13 cellular contexts compared by ENCODE assay signal in genomic region chr15:58329781-58330467, GRCh38.
DNase-seq lines count a peak whose midpoint lies in the region; ATAC-seq and TF ChIP-seq lines count a peak whose summit lies in the region.
"Had no signal": no experiment of that assay in that cellular context is flagged by ENCODE, and none has a peak within 500 bp of the region (broad histone marks: within the 10 kb centered on the region; RNA-seq: fewer than 3 reads in every experiment).

No MANE protein-coding gene starts in this region.

- peak overlapping the region; percentile 20; the same call in 1 of the 2 replicates for H2AFZ ChIP-seq in OCI-LY7 (ENCODE audit: low read length)
- peak overlapping the region; percentile 12 for H2AFZ ChIP-seq in osteoblast (ENCODE audit: low read length)

- H3K79me2 ChIP-seq in OCI-LY7 (ENCODE audit: insufficient read depth, low read depth, low read length): no peaks in the 10 kb centered on the region
- no peaks in the 10 kb centered on the region for H3K79me2 ChIP-seq in osteoblast (ENCODE audit: insufficient read depth, low read length)

- no peaks in the 10 kb centered on the region for H3K9me2 ChIP-seq in OCI-LY7 (ENCODE audit: insufficient read depth, low read length)

- H3K27ac Mint-ChIP-seq in CD14-positive monocyte: peak overlapping the region; percentile 99 to 100 (median 100)
- H3K27ac Mint-ChIP-seq: activated naive CD8-positive, alpha-beta T cell treated with anti-CD3 and anti-CD28 coated beads, Interleukin-2, amount 10 ng/mL, durations not matched to agents 7 days and 5 days; stimulated activated memory B cell treated with anti-CD40 and anti-IgM and Interleukin-4, amounts not matched to agents 10 μg/mL and 1 μg/mL and 100 μg/mL, for 72 hours had no signal

- POLR2A ChIA-PET in OCI-LY7 (lab: Charles Lee): no interaction called here

- H3K27me3 Mint-ChIP-seq in CD14-positive monocyte (ENCODE audit: low read depth in 3 of 3): peaks cover 0 to 7% (median 0%) of the 10 kb centered on the region in 3 donors

- peaks cover 61% of the 10 kb centered on the region for H3K4me1 Mint-ChIP-seq in CD14-positive monocyte

- peak overlapping the region; percentile 26 to 32 for H3K4me3 Mint-ChIP-seq in CD14-positive monocyte
- H3K4me3 Mint-ChIP-seq: activated naive CD8-positive, alpha-beta T cell treated with anti-CD3 and anti-CD28 coated beads, Interleukin-2, amount 10 ng/mL, durations not matched to agents 7 days and 5 days; stimulated activated memory B cell treated with anti-CD40 and anti-IgM and Interleukin-4, amounts not matched to agents 10 μg/mL and 1 μg/mL and 100 μg/mL, for 72 hours had no signal

- CTCF ChIA-PET in OCI-LY7 (lab: Charles Lee; ENCODE audit: unreplicated experiment): interaction anchor here (0.6 kb wide), 2 partner anchors 26 to 1602 kb away, joined by 3 read pairs; no protein-coding TSS in a partner anchor

- ATAC-seq in GM19463 (IDR thresholded peaks at IDR 0.05; ENCODE audit: unreplicated experiment): no peak
- ATAC-seq: stimulated activated memory B cell treated with anti-CD40 and anti-IgM and Interleukin-4, amounts not matched to agents 10 μg/mL and 1 μg/mL and 100 μg/mL, for 72 hours had no signal

- H3K9me3 ChIP-seq in OCI-LY7 (ENCODE audit: low read length) (peaks cover 7% of the 10 kb centered on the region), osteoblast (ENCODE audit: low read depth, low read length) (no peaks in the 10 kb centered on the region)

- H3K36me3 ChIP-seq in OCI-LY7 (ENCODE audit: insufficient read depth, low read length) (no peaks in the 10 kb centered on the region), osteoblast (ENCODE audit: insufficient read depth, low read length) (no peaks in the 10 kb centered on the region)
- H3K36me3 ChIP-seq: WERI-Rb-1 had no signal

- H3K4me3 ChIP-seq in OCI-LY7 (ENCODE audit: low read depth, low read length, poor library complexity, severe bottlenecking) (no peak overlapping the region), fibroblast of villous mesenchyme (ENCODE audit: low read depth, low read length) (no peak overlapping the region), osteoblast (ENCODE audit: insufficient read depth, low read length) (no peak overlapping the region)

- no peak overlapping the region for H3K4me2 ChIP-seq in OCI-LY7 (ENCODE audit: low read length)
- no peak overlapping the region for H3K4me2 ChIP-seq in osteoblast (ENCODE audit: insufficient read depth, low read length)

- H3K27ac ChIP-seq in OCI-LY7 (ENCODE audit: low read depth, low read length, poor library complexity, severe bottlenecking) (no peak overlapping the region), osteoblast (ENCODE audit: low read depth, low read length) (no peak overlapping the region)
- H3K27ac ChIP-seq: WERI-Rb-1 had no signal

- DNase-seq in CD14-positive monocyte (ENCODE audit: low spot score) (peak; percentile 72), OCI-LY7 (ENCODE audit: low spot score) (no peak), fibroblast of villous mesenchyme (ENCODE audit: low read depth) (peak; percentile 71), osteoblast (ENCODE audit: insufficient read length, low spot score, missing footprints) (no peak), activated T-cell treated with anti-CD3 and anti-CD28 coated beads for 4 hours (no peak), NCI-H226 (no peak)
- no peak for DNase-seq in stimulated activated CD4-positive, alpha-beta T cell treated with anti-CD3 and anti-CD28 coated beads, Interleukin-2, amount 100 ng/mL, for 24 hours
- DNase-seq: activated naive CD8-positive, alpha-beta T cell treated with anti-CD3 and anti-CD28 coated beads, Interleukin-2, amount 10 ng/mL, durations not matched to agents 7 days and 5 days; NCI-H82; retina; WERI-Rb-1 had no signal

- peaks cover 2 to 4% of the 10 kb centered on the region in 2 donors for H3K36me3 Mint-ChIP-seq in CD14-positive monocyte
- H3K36me3 Mint-ChIP-seq: stimulated activated memory B cell treated with anti-CD40 and anti-IgM and Interleukin-4, amounts not matched to agents 10 μg/mL and 1 μg/mL and 100 μg/mL, for 72 hours had no signal

- no TSS peak for BruUV-seq in OCI-LY7 (replicated peaks; lab: Mats Ljungman, UMichigan)

- TF ChIP-seq CTCF in CD14-positive monocyte (IDR thresholded peaks at IDR 0.05): no peak
- TF ChIP-seq CTCF in OCI-LY7 (conservative IDR thresholded peaks at IDR 0.05; ENCODE audit: low read length): no peak
- TF ChIP-seq CTCF in fibroblast of villous mesenchyme (IDR thresholded peaks at IDR 0.05; ENCODE audit: insufficient read depth, low read depth, low read length): no peak
- no peak for TF ChIP-seq CTCF in osteoblast (IDR thresholded peaks at IDR 0.05; ENCODE audit: extremely low read depth, low read depth, low read length)

- H3K4me1 ChIP-seq in OCI-LY7 (ENCODE audit: insufficient read depth, low read length, poor library complexity, severe bottlenecking) (peaks cover 23% of the 10 kb centered on the region), osteoblast (ENCODE audit: insufficient read depth, low read length) (peaks cover 27% of the 10 kb centered on the region)

- no peaks in the 10 kb centered on the region for H4K20me1 ChIP-seq in OCI-LY7 (ENCODE audit: insufficient read depth, low read length)
- no peaks in the 10 kb centered on the region for H4K20me1 ChIP-seq in osteoblast (ENCODE audit: insufficient read depth, low read length)

- H3K27me3 ChIP-seq in osteoblast (ENCODE audit: insufficient read depth, low read length): no peaks in the 10 kb centered on the region

- intact Hi-C loops in CD14-positive monocyte (cut with micrococcal nuclease): loop anchor here (5.0 to 10.0 kb wide), 3 partner anchors 185 to 192 kb away; no protein-coding TSS in a partner anchor
- intact Hi-C loops in OCI-LY7 (cut with micrococcal nuclease; ENCODE audit: unreplicated experiment): no loop called here

- peaks cover 2 to 5% (median 3%) of the 10 kb centered on the region in 7 donors for H3K9me3 Mint-ChIP-seq in CD14-positive monocyte

Comparison
In these comparisons a context has a peak if more than half of its experiments do, and no peak if none do; other contexts are left out.
1. DNase-seq: peak in CD14-positive monocyte (single experiment) and fibroblast of villous mesenchyme (single experiment); none in OCI-LY7 (single experiment), osteoblast (single experiment), stimulated activated CD4-positive, alpha-beta T cell treated with anti-CD3 and anti-CD28 coated beads, Interleukin-2, amount 100 ng/mL, for 24 hours (0 of 2), activated T-cell treated with anti-CD3 and anti-CD28 coated beads for 4 hours (single experiment) and NCI-H226 (single experiment).